ENCODE assay signal across 22 cellular contexts in the genomic region with DNA sequence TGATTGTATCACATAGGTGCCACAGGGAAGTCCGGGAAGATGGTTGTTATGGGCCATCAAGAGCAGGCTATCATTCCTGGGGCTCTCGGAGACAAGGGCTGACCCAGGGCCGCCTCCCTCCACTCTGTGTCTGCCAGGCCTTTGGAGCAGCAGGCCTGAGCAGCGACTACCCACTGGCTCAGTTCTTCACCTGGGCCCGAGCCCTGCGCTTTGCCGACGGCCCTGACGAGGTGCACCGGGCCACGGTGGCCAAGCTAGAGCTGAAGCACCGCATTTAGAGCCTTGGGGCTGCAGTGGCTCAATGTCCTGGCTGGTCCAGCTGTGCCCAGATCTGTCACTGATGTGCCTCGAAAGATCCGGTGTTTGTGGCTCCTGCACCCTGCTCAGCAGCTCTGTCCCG. TPM values are rescaled to one million over a fixed set of nuclear protein-coding genes. Genes with fewer than 3 reads are reported as not detected.
A peak's percentile ranks its signal among the peaks of the same experiment; 100 is the strongest.
DNase-seq lines count a peak whose midpoint lies in the region; ATAC-seq, FAIRE-seq and TF ChIP-seq lines count a peak whose summit lies in the region.
"Had no signal": no experiment of that assay in that cellular context is flagged by ENCODE, and none has a peak within 500 bp of the region (broad histone marks: within the 10 kb centered on the region; RNA-seq: fewer than 3 reads in every experiment).

No MANE protein-coding gene starts in this region.

- 82% methylated on average over 15 of the region's 15 CpGs for WGBS in K562 (ENCODE audit: insufficient coverage, low coverage, missing lambda C conversion rate)
- WGBS in tibial nerve, 2 donors = 85 to 97% methylated on average over 13 to 15 of the region's 15 CpGs

- no peak for FAIRE-seq in K562 (lab: Jason Lieb, UNC)
- no peak for FAIRE-seq in kidney (lab: Jason Lieb, UNC)
- FAIRE-seq: D721Med had no signal

- TF ChIP-seq RAD21 in K562 (CRISPR knock-in tag; conservative IDR thresholded peaks at IDR 0.05 in 1 of 2, IDR thresholded peaks at IDR 0.05 in 1 of 2) = no peak

- TF ChIP-seq CTCF in K562 (IDR thresholded peaks at IDR 0.05 in 2 of 3, conservative IDR thresholded peaks at IDR 0.05 in 1 of 3; ENCODE audit: insufficient read depth in 2 of 3, low read depth in 1 of 3, low read length in 3 of 3) (no peak), kidney (IDR thresholded peaks at IDR 0.05; ENCODE audit: borderline replicate concordance, extremely low read depth, insufficient read depth) (no peak), tibial nerve (IDR thresholded peaks at IDR 0.05) (no peak)

- peaks cover 50% of the 10 kb centered on the region for H3K4me1 ChIP-seq in BLaER1
- peaks cover 31 to 55% (median 50%) of the 10 kb centered on the region in 10 experiments for H3K4me1 ChIP-seq in BLaER1 treated with 17β-estradiol and CSF1 and Interleukin-3, amounts not matched to agents 10 nM and 100 nM
- peaks cover 10 to 31% of the 10 kb centered on the region in 2 experiments; a peak in 3 of 5 replicates for H3K4me1 ChIP-seq in K562 (replicated peaks in 1 of 2; ENCODE audit: control insufficient read depth in 2 of 2, insufficient read depth in 2 of 2, low read length in 2 of 2)
- peaks cover 0 to 4% of the 10 kb centered on the region in 2 donors for H3K4me1 ChIP-seq in kidney (ENCODE audit: control insufficient read depth in 1 of 2, insufficient read depth in 1 of 2, low read depth in 1 of 2, low read length in 2 of 2)
- peaks cover 0 to 5% (median 2%) of the 10 kb centered on the region in 4 donors for H3K4me1 ChIP-seq in tibial nerve

- no TSS peak for BruUV-seq in K562 (replicated peaks; lab: Mats Ljungman, UMichigan)

- no peaks in the 10 kb centered on the region for H3K9me1 ChIP-seq in K562 (ENCODE audit: control insufficient read depth, insufficient read depth, low read length)

- TF ChIP-seq EP300 in K562 (IDR thresholded peaks at IDR 0.05; ENCODE audit: low read length) = no peak
- no peak for TF ChIP-seq EP300 in tibial nerve (IDR thresholded peaks at IDR 0.05)

- H3K27me3 ChIP-seq in BLaER1 (no peaks in the 10 kb centered on the region), K562 (ENCODE audit: control insufficient read depth in 2 of 2, insufficient read depth in 2 of 2, low read length in 2 of 2) (no peaks in the 10 kb centered on the region), tibial nerve (no peaks in the 10 kb centered on the region)
- H3K27me3 ChIP-seq in BLaER1 treated with 17β-estradiol and CSF1 and Interleukin-3, amounts not matched to agents 10 nM and 100 nM = peaks cover 0 to 16% (median 0%) of the 10 kb centered on the region in 11 experiments; a peak in 3 of 22 replicates

- in situ Hi-C loops in K562 (cut with MboI) = no loop called here

- DNase-seq in K562 (ENCODE audit: extremely low read depth in 1 of 4, low spot score in 3 of 4) (no peak), kidney (peak; percentile 54), activated gamma-delta T cell treated with Interleukin-2 at 50 U/mL for 16 hours (no peak), medulla oblongata (ENCODE audit: extremely low spot score) (no peak), tibial nerve (ENCODE audit: low spot score in 2 of 2) (no peak)
- DNase-seq in effector CD4-positive, alpha-beta T cell = no peak
- DNase-seq: CD8-positive, alpha-beta memory T cell; DMS53; EL; GF-D8; GOT3; HCEC 1CT; Karpas-422; NCI-H1417; NCI-H1694 treated with DMSO at 0.1 percent for 48 hours; NCI-H446; NCI-H526 treated with DMSO at 0.1 percent for 48 hours; PC-3 had no signal

- no peak for ATAC-seq in K562
- ATAC-seq: PC-3, SK-N-SH treated with all-trans-retinoic acid at 6 μM for 48 hours had no signal

- peaks cover 36% of the 10 kb centered on the region for H4K20me1 ChIP-seq in BLaER1
- peaks cover 0 to 33% (median 13%) of the 10 kb centered on the region in 11 experiments; a peak in 13 of 22 replicates for H4K20me1 ChIP-seq in BLaER1 treated with 17β-estradiol and CSF1 and Interleukin-3, amounts not matched to agents 10 nM and 100 nM
- no peaks in the 10 kb centered on the region for H4K20me1 ChIP-seq in K562 (replicated peaks; ENCODE audit: control insufficient read depth, insufficient read depth, low read length)

- CTCF ChIA-PET in K562 (lab: Yijun Ruan, JAX; ENCODE audit: low intra/inter-chr PET ratio) = no interaction called here

- H3K27ac ChIP-seq in BLaER1 = no peak overlapping the region
- peak overlapping the region in 3 of 11 experiments; percentile 18 to 75 (median 72); a peak in 4 of 22 replicates for H3K27ac ChIP-seq in BLaER1 treated with 17β-estradiol and CSF1 and Interleukin-3, amounts not matched to agents 10 nM and 100 nM
- no peak overlapping the region for H3K27ac ChIP-seq in K562 (ENCODE audit: extremely low read depth, low read depth, low read length)
- H3K27ac ChIP-seq in kidney (ENCODE audit: low read depth in 2 of 2, low read length in 2 of 2) = no peak overlapping the region
- H3K27ac ChIP-seq in tibial nerve = no peak overlapping the region

- H3K4me3 ChIP-seq in BLaER1 = no peak overlapping the region
- H3K4me3 ChIP-seq in BLaER1 treated with 17β-estradiol and CSF1 and Interleukin-3, amounts not matched to agents 10 nM and 100 nM = no peak overlapping the region
- no peak overlapping the region for H3K4me3 ChIP-seq in K562
- no peak overlapping the region for H3K4me3 ChIP-seq in kidney (ENCODE audit: low read length in 2 of 2)
- H3K4me3 ChIP-seq in tibial nerve = no peak overlapping the region

- intact Hi-C loops in K562 (cut with micrococcal nuclease) (no loop called here), kidney (cut with DNase I) (no loop called here)

- H3K9ac ChIP-seq in BLaER1 (no peak overlapping the region), K562 (ENCODE audit: insufficient read depth in 1 of 2, low read depth in 2 of 2, low read length in 2 of 2) (peak overlapping the region in 1 of 2 experiments; percentile 36; a peak in 1 of 4 replicates), kidney (ENCODE audit: low read length in 2 of 2) (no peak overlapping the region)
- H3K9ac ChIP-seq in BLaER1 treated with 17β-estradiol and CSF1 and Interleukin-3, amounts not matched to agents 10 nM and 100 nM = peak overlapping the region in 2 of 11 experiments; percentile 10 to 15; a peak in 1 of 22 replicates

- POLR2A ChIA-PET in K562 (lab: Yijun Ruan, JAX) = interaction anchor here (0.9 kb wide), 1 partner anchor 11 kb away, joined by 3 read pairs; no protein-coding TSS in a partner anchor

- H3K36me3 ChIP-seq in BLaER1 (peaks cover 43% of the 10 kb centered on the region), K562 (ENCODE audit: control insufficient read depth, insufficient read depth, low read length) (no peaks in the 10 kb centered on the region), kidney (ENCODE audit: control insufficient read depth in 1 of 2, insufficient read depth in 2 of 2, low read length in 2 of 2) (peaks cover 5 to 12% of the 10 kb centered on the region in 2 donors), tibial nerve (peaks cover 0 to 70% (median 0%) of the 10 kb centered on the region in 3 donors)
- H3K36me3 ChIP-seq in BLaER1 treated with 17β-estradiol and CSF1 and Interleukin-3, amounts not matched to agents 10 nM and 100 nM = peaks cover 3 to 38% (median 23%) of the 10 kb centered on the region in 11 experiments; a peak in 19 of 22 replicates

- no peaks in the 10 kb centered on the region for H3K9me3 ChIP-seq in BLaER1
- no peaks in the 10 kb centered on the region for H3K9me3 ChIP-seq in BLaER1 treated with 17β-estradiol and CSF1 and Interleukin-3, amounts not matched to agents 10 nM and 100 nM (replicated peaks in 1 of 11)
- H3K9me3 ChIP-seq in K562 (replicated peaks; ENCODE audit: control insufficient read depth, insufficient read depth, low read depth, low read length) = no peaks in the 10 kb centered on the region
- H3K9me3 ChIP-seq in kidney (ENCODE audit: control insufficient read depth in 1 of 2, low read length in 2 of 2) = no peaks in the 10 kb centered on the region
- H3K9me3 ChIP-seq in tibial nerve = no peaks in the 10 kb centered on the region

- H3K4me2 ChIP-seq in BLaER1 (peak overlapping the region; percentile 91), K562 (ENCODE audit: insufficient read depth, low read length) (no peak overlapping the region)
- H3K4me2 ChIP-seq in BLaER1 treated with 17β-estradiol and CSF1 and Interleukin-3, amounts not matched to agents 10 nM and 100 nM = peak overlapping the region in 7 of 11 experiments; percentile 78 to 95 (median 87); a peak in 10 of 22 replicates

- H3K79me2 ChIP-seq in K562 (ENCODE audit: control insufficient read depth, insufficient read depth, low read length) = no peaks in the 10 kb centered on the region

- H2AFZ ChIP-seq in K562 (ENCODE audit: low read depth, low read length) = no peak overlapping the region

- TF ChIP-seq POLR2A in K562 (conservative IDR thresholded peaks at IDR 0.05) (no peak), tibial nerve (IDR thresholded peaks at IDR 0.05) (no peak)

TF ChIP-seq in K562, 482 proteins besides CTCF, POLR2A, EP300 and RAD21:
- TF ChIP-seq RBM15 (IDR thresholded peaks at IDR 0.05; ENCODE audit: insufficient read depth, low read length) = no peak
- peak; percentile 33; the same call in 1 of the 2 replicates for TF ChIP-seq POLR2G (IDR thresholded peaks at IDR 0.05; ENCODE audit: low read depth, low read length)
- no peak for TF ChIP-seq ZNF561 (CRISPR knock-in tag; conservative IDR thresholded peaks at IDR 0.05)

RNA-seq across cellular contexts. Expression of a gene that starts 10.5 kb away (rescaled TPM):
- total RNA-seq in K562 (2011; cell fraction: chromatin; rRNA removed; ENCODE audit: low replicate concordance) = 6.3 and 6.8 TPM in 2 replicates
- total RNA-seq in K562 (2011; cell fraction: nucleolus; rRNA removed) = 6.7 and 7.5 TPM in 2 replicates
- 3.4 and 6.2 TPM in 2 replicates for total RNA-seq in K562 (2011; cell fraction: nucleoplasm; rRNA removed)
- total RNA-seq in K562 (2014; rRNA removed) (15.7 and 19.1 TPM in 2 replicates), K562 (2014; rRNA removed; fragmentation: Illumina TruSeq; extraction: Trizol) (7.4 TPM in 2 replicates), K562 (2015; rRNA removed; fragmentation: Illumina TruSeq; extraction: Trizol) (11.9 and 12.2 TPM in 2 replicates), K562 (2021) (22.5 and 23.4 TPM in 2 replicates), kidney (178 TPM), tibial nerve (100 to 1,000 TPM in 2 of 4 donors, 10 to 100 TPM in 2; 70.2 to 120 (median 95.3) TPM)
- polyA plus RNA-seq in K562 (2011; rRNA removed) (12.0 and 30.2 TPM in 2 replicates), K562 (2014; fragmentation: Illumina TruSeq; extraction: Trizol) (12.6 and 14.9 TPM in 2 replicates), K562 (2014; fragmentation: Nextera tagmentation; extraction: Ambion mirVana) (1 to 10 TPM; 1.9 to 5.4 TPM), K562 (2014; rRNA removed) (16.6 and 18.1 TPM in 2 replicates), kidney (ENCODE audit: insufficient read depth, low read depth, low replicate concordance) (318 TPM)
- polyA plus RNA-seq in K562 (2011; cell fraction: cytosol; rRNA removed) = 13.3 and 29.7 TPM in 2 replicates
- polyA plus RNA-seq in K562 (2011; cell fraction: nucleus; rRNA removed) = 20.7 and 39.0 TPM in 2 replicates
- 21.9 and 68.2 TPM in 2 replicates for polyA plus RNA-seq in K562 (2012)
- polyA minus RNA-seq in K562 (2011; rRNA and poly(A)+ RNA removed) = 8.8 and 14.7 TPM in 2 replicates
- polyA minus RNA-seq in K562 (2011; cell fraction: cytosol; rRNA and poly(A)+ RNA removed) = 7.3 and 27.7 TPM in 2 replicates
- 2.0 and 6.4 TPM in 2 replicates for polyA minus RNA-seq in K562 (2011; cell fraction: nucleus; rRNA and poly(A)+ RNA removed)
